13 cellular contexts compared by ENCODE assay signal in genomic region chr7:70506463-70506862, GRCh38.
DNase-seq lines count a peak whose midpoint lies in the region; ATAC-seq and TF ChIP-seq lines count a peak whose summit lies in the region.
"Had no signal": no experiment of that assay in that cellular context is flagged by ENCODE, and none has a peak within 500 bp of the region (broad histone marks: within the 10 kb centered on the region; RNA-seq: fewer than 3 reads in every experiment).

No MANE protein-coding gene starts in this region.

- no peaks in the 10 kb centered on the region for H3K36me3 Mint-ChIP-seq in stimulated activated effector memory CD8-positive, alpha-beta T cell treated with anti-CD3 and anti-CD28 coated beads, Interleukin-12 subunit alpha, Interleukin-12 subunit beta, amount 100 ng/mL, for 72 hours
- H3K36me3 Mint-ChIP-seq: naive thymus-derived CD4-positive, alpha-beta T cell; stimulated activated naive B cell treated with anti-CD40 and anti-IgM and Interleukin-4, amounts not matched to agents 10 μg/mL and 1 μg/mL and 100 μg/mL, for 72 hours had no signal

- no peak for TF ChIP-seq POLR2A in heart left ventricle (IDR thresholded peaks at IDR 0.05)

- ATAC-seq in heart left ventricle, result peak; percentile 42 to 69 (median 54)
- ATAC-seq in left ventricle myocardium superior, result no peak
- peak; percentile 34 for ATAC-seq in stimulated activated effector memory CD8-positive, alpha-beta T cell treated with anti-CD3 and anti-CD28 coated beads, Interleukin-12 subunit alpha, Interleukin-12 subunit beta, amount 100 ng/mL, for 72 hours
- ATAC-seq: naive thymus-derived CD4-positive, alpha-beta T cell had no signal

- TF ChIP-seq CTCF in heart left ventricle (IDR thresholded peaks at IDR 0.05), result peak in 6 of 12 donors; percentile 8 to 40 (median 13)
- TF ChIP-seq CTCF in fibroblast of mammary gland (conservative IDR thresholded peaks at IDR 0.05; ENCODE audit: control insufficient read depth, insufficient read depth, low read depth, low read length), result peak; percentile 19

- H3K4me1 ChIP-seq in heart left ventricle, result peaks cover 0 to 6% (median 0%) of the 10 kb centered on the region in 12 donors

- no peak overlapping the region for H3K4me3 ChIP-seq in heart left ventricle
- H3K4me3 ChIP-seq in fibroblast of mammary gland (ENCODE audit: control insufficient read depth, low read depth, low read length), result no peak overlapping the region

- H3K9me3 Mint-ChIP-seq in stimulated activated effector memory CD8-positive, alpha-beta T cell treated with anti-CD3 and anti-CD28 coated beads, Interleukin-12 subunit alpha, Interleukin-12 subunit beta, amount 100 ng/mL, for 72 hours, result no peaks in the 10 kb centered on the region
- H3K9me3 Mint-ChIP-seq: stimulated activated naive B cell treated with anti-CD40 and anti-IgM and Interleukin-4, amounts not matched to agents 10 μg/mL and 1 μg/mL and 100 μg/mL, for 72 hours had no signal

- no peak overlapping the region for H3K4me3 Mint-ChIP-seq in stimulated activated effector memory CD8-positive, alpha-beta T cell treated with anti-CD3 and anti-CD28 coated beads, Interleukin-12 subunit alpha, Interleukin-12 subunit beta, amount 100 ng/mL, for 72 hours
- H3K4me3 Mint-ChIP-seq: stimulated activated naive B cell treated with anti-CD40 and anti-IgM and Interleukin-4, amounts not matched to agents 10 μg/mL and 1 μg/mL and 100 μg/mL, for 72 hours had no signal

- H3K27me3 ChIP-seq in heart left ventricle, result no peaks in the 10 kb centered on the region

- no peaks in the 10 kb centered on the region for H3K4me1 Mint-ChIP-seq in stimulated activated effector memory CD8-positive, alpha-beta T cell treated with anti-CD3 and anti-CD28 coated beads, Interleukin-12 subunit alpha, Interleukin-12 subunit beta, amount 100 ng/mL, for 72 hours
- H3K4me1 Mint-ChIP-seq: naive thymus-derived CD4-positive, alpha-beta T cell had no signal

- WGBS in heart left ventricle, 4 donors, result 63 to 72% (median 68%) methylated on average over 7 of the region's 7 CpGs

- no peak overlapping the region for H3K27ac Mint-ChIP-seq in stimulated activated effector memory CD8-positive, alpha-beta T cell treated with anti-CD3 and anti-CD28 coated beads, Interleukin-12 subunit alpha, Interleukin-12 subunit beta, amount 100 ng/mL, for 72 hours
- H3K27ac Mint-ChIP-seq: naive thymus-derived CD4-positive, alpha-beta T cell; stimulated activated naive B cell treated with anti-CD40 and anti-IgM and Interleukin-4, amounts not matched to agents 10 μg/mL and 1 μg/mL and 100 μg/mL, for 72 hours had no signal

- H3K27ac ChIP-seq in heart left ventricle, result no peak overlapping the region

- in situ Hi-C loops in ACHN (cut with HindIII; ENCODE audit: low pct_ligation_motif_present, low pct_unique_long_range_greater_than_20kb, low sequenced_read_pairs), result no loop called here

- intact Hi-C loops in heart left ventricle (cut with DNase I) (no loop called here), left ventricle myocardium superior (cut with micrococcal nuclease) (no loop called here)

- H3K9me3 ChIP-seq in heart left ventricle, result no peaks in the 10 kb centered on the region

- DNase-seq in heart left ventricle (peak in 2 of 5 donors; percentile 16 to 66), left ventricle myocardium superior (no peak), NCI-H524 (lab: John Stamatoyannopoulos, UW) (peak; percentile 83 to 92), fibroblast of mammary gland (ENCODE audit: low read depth) (peak; percentile 20), NCI-H1105 treated with DMSO at 0.1 percent for 48 hours (lab: John Stamatoyannopoulos, UW) (no peak), COLO668 (lab: John Stamatoyannopoulos, UW; ENCODE audit: unreplicated experiment) (no peak), ACHN (no peak)
- DNase-seq in stimulated activated effector memory CD8-positive, alpha-beta T cell treated with anti-CD3 and anti-CD28 coated beads, Interleukin-12 subunit alpha, Interleukin-12 subunit beta, amount 100 ng/mL, for 72 hours (ENCODE audit: low spot score in 2 of 2), result no peak
- DNase-seq: activated T-cell treated with anti-CD3 and anti-CD28 coated beads for 4 hours; GF-D8; HCEC 1CT; stimulated activated naive B cell treated with anti-CD40 and anti-IgM and Interleukin-4, amounts not matched to agents 10 μg/mL and 1 μg/mL and 100 μg/mL, for 72 hours had no signal

- no peaks in the 10 kb centered on the region for H3K36me3 ChIP-seq in heart left ventricle

Comparison
In these comparisons a context has a peak if more than half of its experiments do, and no peak if none do; other contexts are left out.
1. DNase-seq: peak in NCI-H524 (2 of 2) and fibroblast of mammary gland (single experiment); none in left ventricle myocardium superior (single experiment), stimulated activated effector memory CD8-positive, alpha-beta T cell treated with anti-CD3 and anti-CD28 coated beads, Interleukin-12 subunit alpha, Interleukin-12 subunit beta, amount 100 ng/mL, for 72 hours (0 of 2), NCI-H1105 treated with DMSO at 0.1 percent for 48 hours (single experiment), COLO668 (single experiment) and ACHN (single experiment).